20 cellular contexts compared by ENCODE assay signal in the genomic region with DNA sequence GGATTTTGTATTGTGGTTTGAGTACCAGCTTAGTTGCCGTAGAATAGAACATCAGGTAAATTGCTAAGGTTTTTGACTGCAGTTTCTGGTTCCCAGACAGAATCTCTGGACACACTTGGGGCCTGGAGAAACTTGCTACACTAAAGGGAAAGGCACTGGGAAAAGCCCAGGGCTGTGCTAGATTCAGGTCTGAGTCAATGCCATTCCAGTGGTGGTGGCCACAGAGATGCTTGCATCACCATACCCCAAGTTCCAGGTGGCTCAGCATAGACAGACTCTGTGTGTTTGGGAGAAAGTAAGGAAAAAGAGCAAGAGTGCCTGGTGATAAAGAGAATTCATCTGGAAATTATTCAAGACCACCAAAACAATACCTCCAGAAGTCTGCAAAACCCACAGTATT.
"Had no signal": no experiment of that assay in that cellular context is flagged by ENCODE, and none has a peak within 500 bp of the region (broad histone marks: within the 10 kb centered on the region; RNA-seq: fewer than 3 reads in every experiment).

No MANE protein-coding gene starts in this region.

- H3K4me3 ChIP-seq: gastrocnemius medialis, left lung, pancreas, tibial artery, uterus had no signal

- H3K27me3 ChIP-seq: gastrocnemius medialis, left lung, pancreas, tibial artery, uterus had no signal

- ATAC-seq: naive thymus-derived CD8-positive, alpha-beta T cell; pancreas had no signal

- H3K9me3 ChIP-seq: gastrocnemius medialis, pancreas, uterus had no signal

- H3K36me3 ChIP-seq: gastrocnemius medialis, left lung, pancreas, tibial artery, uterus had no signal

- H3K27ac Mint-ChIP-seq: activated CD4-positive, alpha-beta T cell treated with anti-CD3 and anti-CD28 coated beads, Interleukin-2, amount 10 ng/mL, durations not matched to agents 7 days and 5 days; activated naive CD8-positive, alpha-beta T cell; naive thymus-derived CD8-positive, alpha-beta T cell had no signal

- DNase-seq: activated CD4-positive, alpha-beta T cell treated with anti-CD3 and anti-CD28 coated beads, Interleukin-2, amount 10 ng/mL, durations not matched to agents 7 days and 5 days; activated CD4-positive, CD25-positive, alpha-beta regulatory T cell; activated CD8-positive, alpha-beta memory T cell treated with anti-CD3 and anti-CD28 coated beads, Interleukin-2, amount 50 U/mL, for 48 hours; activated gamma-delta T cell treated with Interleukin-2 at 50 U/mL for 16 hours; cortex of kidney; effector CD8-positive, alpha-beta T cell; gastrocnemius medialis; left lung; naive thymus-derived CD8-positive, alpha-beta T cell; pancreas; stimulated activated CD4-positive, alpha-beta T cell treated with anti-CD3 and anti-CD28 coated beads, Interleukin-4, amount 100 ng/mL, for 1 hour; stimulated activated naive CD4-positive, alpha-beta T cell; T-helper 2 cell; tibial artery; uterus had no signal

- H3K4me1 ChIP-seq: left lung, pancreas, tibial artery, uterus had no signal

- FAIRE-seq: endothelial cell of umbilical vein, islet of Langerhans, pancreas, TTC549 had no signal

- H3K36me3 Mint-ChIP-seq: brain had no signal

- H3K27ac ChIP-seq: left lung, pancreas, tibial artery, uterus had no signal

- H3K4me3 Mint-ChIP-seq: activated CD4-positive, alpha-beta T cell treated with anti-CD3 and anti-CD28 coated beads, Interleukin-2, amount 10 ng/mL, durations not matched to agents 7 days and 5 days; activated naive CD8-positive, alpha-beta T cell; brain; naive thymus-derived CD8-positive, alpha-beta T cell had no signal

- H3K4me1 Mint-ChIP-seq: naive thymus-derived CD8-positive, alpha-beta T cell had no signal
